16 cellular contexts compared by ENCODE assay signal in the genomic region with DNA sequence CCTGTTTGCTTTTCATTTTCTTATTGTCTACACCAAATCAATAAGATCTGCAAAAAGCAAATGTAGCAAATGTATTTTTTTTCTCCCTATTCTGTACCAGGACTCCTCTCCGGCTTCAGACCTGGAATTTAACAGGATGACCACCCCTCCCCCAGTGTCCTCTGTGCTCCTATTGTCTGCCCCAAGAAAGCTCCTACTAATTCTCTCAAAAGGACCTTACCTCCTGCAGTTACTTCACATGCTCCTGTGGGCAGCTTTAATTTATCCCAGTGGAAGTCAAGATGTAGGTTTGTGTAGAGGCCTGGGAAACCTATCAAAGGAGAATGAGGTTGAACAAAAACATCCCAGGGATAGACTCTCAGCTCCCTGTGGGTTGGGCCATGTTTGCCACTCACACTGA. TPM values are rescaled to one million over a fixed set of nuclear protein-coding genes. Genes with fewer than 3 reads are reported as not detected.
DNase-seq lines count a peak whose midpoint lies in the region; ATAC-seq and TF ChIP-seq lines count a peak whose summit lies in the region.
"Had no signal": no experiment of that assay in that cellular context is flagged by ENCODE, and none has a peak within 500 bp of the region (broad histone marks: within the 10 kb centered on the region; RNA-seq: fewer than 3 reads in every experiment).

No MANE protein-coding gene starts in this region.

- H3K27me3 Mint-ChIP-seq in activated CD8-positive, alpha-beta T cell treated with anti-CD3 and anti-CD28 coated beads, Interleukin-2, amount 10 ng/mL, durations not matched to agents 7 days and 5 days (ENCODE audit: low read depth): no peaks in the 10 kb centered on the region
- no peaks in the 10 kb centered on the region for H3K27me3 Mint-ChIP-seq in activated CD8-positive, alpha-beta T cell treated with anti-CD3 and anti-CD28 coated beads for 36 hours
- peaks cover 8% of the 10 kb centered on the region for H3K27me3 Mint-ChIP-seq in WTC11 (ENCODE audit: low read depth)
- peaks cover 4% of the 10 kb centered on the region for H3K27me3 Mint-ChIP-seq in neural progenitor cell (ENCODE audit: insufficient read depth, low read depth)

- no peak for DNase-seq in activated CD8-positive, alpha-beta T cell treated with anti-CD3 and anti-CD28 coated beads, Interleukin-2, amount 10 ng/mL, durations not matched to agents 7 days and 5 days
- DNase-seq in activated CD8-positive, alpha-beta T cell treated with anti-CD3 and anti-CD28 coated beads for 36 hours: no peak
- no peak for DNase-seq in WTC11 (ENCODE audit: low spot score)
- peak; percentile 83 for DNase-seq in neural progenitor cell (ENCODE audit: low spot score)
- no peak for DNase-seq in posterior cingulate gyrus
- DNase-seq: AML-193; Caco-2; CD4-positive, alpha-beta T cell; GOT3 had no signal

- no peak for TF ChIP-seq CTCF in activated CD8-positive, alpha-beta T cell treated with anti-CD3 and anti-CD28 coated beads for 36 hours (IDR thresholded peaks at IDR 0.05)
- TF ChIP-seq CTCF in WTC11 (IDR thresholded peaks at IDR 0.05): no peak
- no peak for TF ChIP-seq CTCF in neural progenitor cell (IDR thresholded peaks at IDR 0.05)

- H3K36me3 Mint-ChIP-seq in activated CD8-positive, alpha-beta T cell treated with anti-CD3 and anti-CD28 coated beads, Interleukin-2, amount 10 ng/mL, durations not matched to agents 7 days and 5 days (ENCODE audit: low read depth): peaks cover 86% of the 10 kb centered on the region
- peaks cover 1% of the 10 kb centered on the region for H3K36me3 Mint-ChIP-seq in activated CD8-positive, alpha-beta T cell treated with anti-CD3 and anti-CD28 coated beads for 36 hours (ENCODE audit: low read depth)
- H3K36me3 Mint-ChIP-seq in WTC11: peaks cover 5% of the 10 kb centered on the region; the same call in 1 of the 2 replicates
- no peaks in the 10 kb centered on the region for H3K36me3 Mint-ChIP-seq in neural progenitor cell

- peaks cover 55% of the 10 kb centered on the region for H3F3A ChIP-seq in neural progenitor cell (ENCODE audit: low read depth)

- H3K4me1 ChIP-seq in iPS-20b (ENCODE audit: insufficient read depth, low read length) (peaks cover 30% of the 10 kb centered on the region), neural progenitor cell (peaks cover 57% of the 10 kb centered on the region)
- H3K4me1 ChIP-seq: A549, Caco-2, HAP-1 had no signal

- CTCF ChIA-PET in activated CD8-positive, alpha-beta T cell treated with anti-CD3 and anti-CD28 coated beads, Interleukin-2, amount 10 ng/mL, durations not matched to agents 7 days and 5 days (lab: Charles Lee): interaction anchor here (3.0 to 4.1 kb wide), 2 partner anchors 13 to 151 kb away, joined by 19 to 22 read pairs; no protein-coding TSS in a partner anchor
- CTCF ChIA-PET in activated CD8-positive, alpha-beta T cell treated with anti-CD3 and anti-CD28 coated beads for 36 hours (lab: Charles Lee): no interaction called here
- CTCF ChIA-PET in WTC11 (lab: Charles Lee): interaction anchor here (0.7 to 2.5 kb wide), 5 partner anchors 13 to 522 kb away, joined by 3 to 11 read pairs (median 3); no protein-coding TSS in a partner anchor

- no peaks in the 10 kb centered on the region for H3K79me2 ChIP-seq in neural progenitor cell (ENCODE audit: low read depth)

- no peak for ATAC-seq in activated CD8-positive, alpha-beta T cell treated with anti-CD3 and anti-CD28 coated beads, Interleukin-2, amount 10 ng/mL, durations not matched to agents 7 days and 5 days
- no peak for ATAC-seq in activated CD8-positive, alpha-beta T cell treated with anti-CD3 and anti-CD28 coated beads for 36 hours
- ATAC-seq in WTC11: peak; percentile 62
- no peak for ATAC-seq in HG02885 (IDR thresholded peaks at IDR 0.05; ENCODE audit: poor library complexity, unreplicated experiment)
- no peak for ATAC-seq in HG02571 (IDR thresholded peaks at IDR 0.05; ENCODE audit: unreplicated experiment)
- ATAC-seq: A549 had no signal

- H3K9me3 ChIP-seq in iPS-20b (ENCODE audit: insufficient read depth, low read depth, low read length) (no peaks in the 10 kb centered on the region), neural progenitor cell (ENCODE audit: low read depth) (no peaks in the 10 kb centered on the region)
- H3K9me3 ChIP-seq: Caco-2, HAP-1 had no signal

- H3K4me3 ChIP-seq in iPS-20b (ENCODE audit: low read length) (peak overlapping the region; percentile 11; the same call in 1 of the 2 replicates), neural progenitor cell (peak overlapping the region; percentile 1)
- H3K4me3 ChIP-seq: A549, HAP-1 had no signal

- intact Hi-C loops in activated CD8-positive, alpha-beta T cell treated with anti-CD3 and anti-CD28 coated beads for 36 hours (cut with micrococcal nuclease): no loop called here
- intact Hi-C loops in posterior cingulate gyrus (cut with DNase I): no loop called here

- no peak overlapping the region for H2AFZ ChIP-seq in neural progenitor cell (replicated peaks)

- H3K4me3 Mint-ChIP-seq in activated CD8-positive, alpha-beta T cell treated with anti-CD3 and anti-CD28 coated beads, Interleukin-2, amount 10 ng/mL, durations not matched to agents 7 days and 5 days: no peak overlapping the region
- no peak overlapping the region for H3K4me3 Mint-ChIP-seq in activated CD8-positive, alpha-beta T cell treated with anti-CD3 and anti-CD28 coated beads for 36 hours
- H3K4me3 Mint-ChIP-seq in WTC11 (no peak overlapping the region; the same call in 1 of the 2 replicates), neural progenitor cell (no peak overlapping the region)
- H3K4me3 Mint-ChIP-seq: CD4-positive, alpha-beta T cell had no signal

- H3K27me3 ChIP-seq in iPS-20b (ENCODE audit: insufficient read depth, low read length): peaks cover 25% of the 10 kb centered on the region
- H3K27me3 ChIP-seq in neural progenitor cell: peaks cover 15% of the 10 kb centered on the region

- H3K9ac ChIP-seq in iPS-20b (ENCODE audit: low read depth, low read length): no peak overlapping the region
- H3K9ac ChIP-seq in neural progenitor cell: no peak overlapping the region

- H3K27ac Mint-ChIP-seq in activated CD8-positive, alpha-beta T cell treated with anti-CD3 and anti-CD28 coated beads, Interleukin-2, amount 10 ng/mL, durations not matched to agents 7 days and 5 days: peak overlapping the region; percentile 4
- no peak overlapping the region for H3K27ac Mint-ChIP-seq in activated CD8-positive, alpha-beta T cell treated with anti-CD3 and anti-CD28 coated beads for 36 hours
- H3K27ac Mint-ChIP-seq in WTC11 (no peak overlapping the region), neural progenitor cell (no peak overlapping the region)
- H3K27ac Mint-ChIP-seq: CD4-positive, alpha-beta T cell had no signal

- POLR2A ChIA-PET in activated CD8-positive, alpha-beta T cell treated with anti-CD3 and anti-CD28 coated beads, Interleukin-2, amount 10 ng/mL, durations not matched to agents 7 days and 5 days (lab: Charles Lee): no interaction called here
- POLR2A ChIA-PET in activated CD8-positive, alpha-beta T cell treated with anti-CD3 and anti-CD28 coated beads for 36 hours (lab: Charles Lee): no interaction called here
- POLR2A ChIA-PET in WTC11 (lab: Charles Lee): no interaction called here

- H4K20me1 ChIP-seq in neural progenitor cell (ENCODE audit: low read depth): no peaks in the 10 kb centered on the region

- no peaks in the 10 kb centered on the region for H3K9me3 Mint-ChIP-seq in activated CD8-positive, alpha-beta T cell treated with anti-CD3 and anti-CD28 coated beads, Interleukin-2, amount 10 ng/mL, durations not matched to agents 7 days and 5 days (ENCODE audit: insufficient read depth)
- peaks cover 3% of the 10 kb centered on the region for H3K9me3 Mint-ChIP-seq in activated CD8-positive, alpha-beta T cell treated with anti-CD3 and anti-CD28 coated beads for 36 hours
- H3K9me3 Mint-ChIP-seq in WTC11: peaks cover 26% of the 10 kb centered on the region
- peaks cover 4% of the 10 kb centered on the region for H3K9me3 Mint-ChIP-seq in neural progenitor cell

- H3K27ac ChIP-seq in iPS-20b (ENCODE audit: low read length) (no peak overlapping the region), neural progenitor cell (peak overlapping the region; percentile 71)
- H3K27ac ChIP-seq: 22Rv1, A549, C4-2B had no signal

- no peaks in the 10 kb centered on the region for H3K36me3 ChIP-seq in iPS-20b (ENCODE audit: insufficient read depth, low read depth, low read length)
- H3K36me3 ChIP-seq in neural progenitor cell: no peaks in the 10 kb centered on the region
- H3K36me3 ChIP-seq: HAP-1 had no signal

- peaks cover 74% of the 10 kb centered on the region for H3K4me1 Mint-ChIP-seq in activated CD8-positive, alpha-beta T cell treated with anti-CD3 and anti-CD28 coated beads, Interleukin-2, amount 10 ng/mL, durations not matched to agents 7 days and 5 days (ENCODE audit: low read depth)
- H3K4me1 Mint-ChIP-seq in activated CD8-positive, alpha-beta T cell treated with anti-CD3 and anti-CD28 coated beads for 36 hours (ENCODE audit: low read depth): peaks cover 10% of the 10 kb centered on the region
- peaks cover 50% of the 10 kb centered on the region for H3K4me1 Mint-ChIP-seq in WTC11
- peaks cover 10% of the 10 kb centered on the region for H3K4me1 Mint-ChIP-seq in neural progenitor cell

- H3K4me2 ChIP-seq in neural progenitor cell: peak overlapping the region; percentile 71
- H3K4me2 ChIP-seq: A549 had no signal

TF ChIP-seq in WTC11, 78 proteins besides CTCF, POLR2A, EP300 and RAD21 (continues in another document):
- TF ChIP-seq KAT7 (CRISPR knock-in tag; IDR thresholded peaks at IDR 0.05; ENCODE audit: borderline replicate concordance) (no peak), ETV6 (CRISPR knock-in tag; IDR thresholded peaks at IDR 0.05) (no peak), ZNF121 (CRISPR knock-in tag; IDR thresholded peaks at IDR 0.05) (no peak), NR2C2 (CRISPR knock-in tag; IDR thresholded peaks at IDR 0.05) (no peak), NR1H2 (CRISPR knock-in tag; IDR thresholded peaks at IDR 0.05) (no peak), FOXP1 (CRISPR knock-in tag; IDR thresholded peaks at IDR 0.05; ENCODE audit: borderline replicate concordance) (no peak), ZNF219 (CRISPR knock-in tag; IDR thresholded peaks at IDR 0.05; ENCODE audit: borderline replicate concordance) (no peak), ZNF138 (CRISPR knock-in tag; conservative IDR thresholded peaks at IDR 0.05) (no peak), NFE2L1 (CRISPR knock-in tag; IDR thresholded peaks at IDR 0.05) (no peak)
- TF ChIP-seq, protein P1, sequence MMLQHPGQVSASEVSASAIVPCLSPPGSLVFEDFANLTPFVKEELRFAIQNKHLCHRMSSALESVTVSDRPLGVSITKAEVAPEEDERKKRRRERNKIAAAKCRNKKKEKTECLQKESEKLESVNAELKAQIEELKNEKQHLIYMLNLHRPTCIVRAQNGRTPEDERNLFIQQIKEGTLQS (CRISPR knock-in tag; conservative IDR thresholded peaks at IDR 0.05): no peak

RNA-seq across cellular contexts. Expression of a gene that starts 31.3 kb away (rescaled TPM):
- total RNA-seq in activated CD8-positive, alpha-beta T cell treated with anti-CD3 and anti-CD28 coated beads, Interleukin-2, amount 10 ng/mL, durations not matched to agents 7 days and 5 days: 10 to 100 TPM; 45.4 to 47.2 TPM
- total RNA-seq in activated CD8-positive, alpha-beta T cell treated with anti-CD3 and anti-CD28 coated beads for 36 hours: under 1 TPM; 0.18 to 0.70 TPM
- total RNA-seq in WTC11 (2021) (0.41 to 0.81 TPM (median 0.46 TPM) in 3 replicates), neural progenitor cell (ENCODE audit: low replicate concordance) (0.49 and 1.4 TPM in 2 replicates)

Comparison
In these comparisons a context has a peak if more than half of its experiments do, and no peak if none do; other contexts are left out.
1. RNA of a gene that starts 31.3 kb away (total RNA-seq): 45.4 to 47.2 TPM in activated CD8-positive, alpha-beta T cell treated with anti-CD3 and anti-CD28 coated beads, Interleukin-2, amount 10 ng/mL, durations not matched to agents 7 days and 5 days; 0.41 to 0.81 TPM in WTC11, 0.18 to 0.70 TPM in activated CD8-positive, alpha-beta T cell treated with anti-CD3 and anti-CD28 coated beads for 36 hours and 0.49 to 1.4 TPM in neural progenitor cell; every median in the first group is over 10 times any median in the second.